Comparison of ENCODE assay signal across 13 cellular contexts in the genomic region with DNA sequence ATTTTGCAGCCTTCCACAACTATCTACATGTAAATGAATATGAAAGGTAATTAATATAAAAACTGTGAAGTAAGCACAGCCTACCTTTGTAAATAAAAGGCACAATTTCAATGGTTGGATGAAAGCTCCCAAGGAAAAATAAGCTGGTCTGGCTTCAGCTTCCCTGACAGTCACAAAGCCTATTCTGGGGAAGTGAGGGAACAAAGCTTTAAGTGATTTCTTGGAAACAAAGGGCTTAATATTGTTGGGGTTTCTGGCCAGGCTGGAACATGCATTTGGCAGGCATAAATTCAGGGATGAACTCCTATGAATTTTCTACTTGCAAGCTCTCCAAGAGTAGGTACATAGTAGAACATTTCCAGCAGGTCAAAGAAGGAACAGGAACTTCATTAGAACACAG.
DNase-seq lines count a peak whose midpoint lies in the region; ATAC-seq lines count a peak whose summit lies in the region.
"Had no signal": no experiment of that assay in that cellular context is flagged by ENCODE, and none has a peak within 500 bp of the region (broad histone marks: within the 10 kb centered on the region; RNA-seq: fewer than 3 reads in every experiment).

No MANE protein-coding gene starts in this region.

- H3K27ac ChIP-seq in angular gyrus (ENCODE audit: low read depth, low read length), result peak overlapping the region; percentile 54

- peaks cover 0 to 3% of the 10 kb centered on the region in 2 donors for H3K9me3 Mint-ChIP-seq in stimulated activated naive CD8-positive, alpha-beta T cell treated with anti-CD3 and anti-CD28 coated beads, Interleukin-15, amount 100 ng/mL, for 72 hours

- H3K4me3 Mint-ChIP-seq in stimulated activated naive CD8-positive, alpha-beta T cell treated with anti-CD3 and anti-CD28 coated beads, Interleukin-15, amount 100 ng/mL, for 72 hours, result no peak overlapping the region
- H3K4me3 Mint-ChIP-seq: CD4-positive, CD25-positive, alpha-beta regulatory T cell; CD8-positive, alpha-beta memory T cell had no signal

- H3K27ac Mint-ChIP-seq in stimulated activated naive CD8-positive, alpha-beta T cell treated with anti-CD3 and anti-CD28 coated beads, Interleukin-15, amount 100 ng/mL, for 72 hours, result no peak overlapping the region
- H3K27ac Mint-ChIP-seq: CD4-positive, CD25-positive, alpha-beta regulatory T cell; CD8-positive, alpha-beta memory T cell had no signal

- peaks cover 5% of the 10 kb centered on the region for H3K4me1 Mint-ChIP-seq in stimulated activated naive CD8-positive, alpha-beta T cell treated with anti-CD3 and anti-CD28 coated beads, Interleukin-15, amount 100 ng/mL, for 72 hours

- DNase-seq in globus pallidus (ENCODE audit: low spot score) (peak; percentile 76), midbrain (lab: John Stamatoyannopoulos, UW) (peak; percentile 32), superior temporal gyrus (ENCODE audit: extremely low spot score) (peak; percentile 56), NCI-H748 (lab: John Stamatoyannopoulos, UW; ENCODE audit: unreplicated experiment) (no peak), HUDEP-2 (lab: John Stamatoyannopoulos, UW; ENCODE audit: unreplicated experiment in 76 of 76) (no peak)
- no peak for DNase-seq in stimulated activated naive CD8-positive, alpha-beta T cell treated with anti-CD3 and anti-CD28 coated beads, Interleukin-15, amount 100 ng/mL, for 72 hours
- DNase-seq: BE2C; CD4-positive, CD25-positive, alpha-beta regulatory T cell; CD8-positive, alpha-beta memory T cell; COR-L47; DMS 273 treated with DMSO at 0.1 percent for 48 hours; DMS53 had no signal

- H3K27me3 Mint-ChIP-seq in stimulated activated naive CD8-positive, alpha-beta T cell treated with anti-CD3 and anti-CD28 coated beads, Interleukin-15, amount 100 ng/mL, for 72 hours, result no peaks in the 10 kb centered on the region
- H3K27me3 Mint-ChIP-seq: CD4-positive, CD25-positive, alpha-beta regulatory T cell; CD8-positive, alpha-beta memory T cell had no signal

- ATAC-seq in stimulated activated naive CD8-positive, alpha-beta T cell treated with anti-CD3 and anti-CD28 coated beads, Interleukin-15, amount 100 ng/mL, for 72 hours, result no peak

Comparison
In these comparisons a context has a peak if more than half of its experiments do, and no peak if none do; other contexts are left out.
1. DNase-seq: peak in globus pallidus (single experiment), midbrain (single experiment) and superior temporal gyrus (single experiment); none in stimulated activated naive CD8-positive, alpha-beta T cell treated with anti-CD3 and anti-CD28 coated beads, Interleukin-15, amount 100 ng/mL, for 72 hours (0 of 2), NCI-H748 (single experiment) and HUDEP-2 (0 of 76).